In genomic region chr19:18469245-18470107, GRCh38 we compare ENCODE assay signal across 1 cellular context.
TF ChIP-seq lines count a peak whose summit lies in the region.

No MANE protein-coding gene starts in this region.

TF ChIP-seq in K562, 482 proteins besides CTCF, POLR2A, EP300 and RAD21 (continued from another document and continues in another):
- TF ChIP-seq ZNF668 (CRISPR knock-in tag; IDR thresholded peaks at IDR 0.05) (no peak), CGGBP1 (CRISPR knock-in tag; IDR thresholded peaks at IDR 0.05) (no peak), SMARCE1 (IDR thresholded peaks at IDR 0.05) (no peak), U2AF1 (optimal IDR thresholded peaks at IDR 0.05; ENCODE audit: low read depth, low read length) (no peak), SIN3A (IDR thresholded peaks at IDR 0.05; ENCODE audit: borderline replicate concordance in 2 of 2, control insufficient read depth in 1 of 2, low read depth in 2 of 2, low read length in 2 of 2) (no peak), UBTF (IDR thresholded peaks at IDR 0.05; ENCODE audit: borderline replicate concordance in 1 of 2, low read depth in 2 of 2, low read length in 2 of 2) (no peak), PHF20 (IDR thresholded peaks at IDR 0.05; ENCODE audit: partially characterized antibody) (no peak), SIRT6 (IDR thresholded peaks at IDR 0.05; ENCODE audit: low read depth, low read length) (no peak), TAF7 (tag; IDR thresholded peaks at IDR 0.05) (no peak), ZNF143 (CRISPR knock-in tag; IDR thresholded peaks at IDR 0.05) (peak; percentile 5; the same call in 1 of the 2 replicates), CBX1 (IDR thresholded peaks at IDR 0.05; ENCODE audit: low read depth) (no peak), ZC3H8 (IDR thresholded peaks at IDR 0.05) (no peak), ZFP91 (CRISPR knock-in tag; IDR thresholded peaks at IDR 0.05) (no peak), BCOR (IDR thresholded peaks at IDR 0.05) (no peak), E2F8 (IDR thresholded peaks at IDR 0.05; ENCODE audit: low read depth, partially characterized antibody) (no peak), ZNF77 (CRISPR knock-in tag; IDR thresholded peaks at IDR 0.05) (no peak), TOE1 (IDR thresholded peaks at IDR 0.05; ENCODE audit: borderline replicate concordance) (no peak), TOE1 (CRISPR knock-in tag; IDR thresholded peaks at IDR 0.05; ENCODE audit: borderline replicate concordance, low read depth) (no peak), ZNF121 (CRISPR knock-in tag; conservative IDR thresholded peaks at IDR 0.05) (no peak), FOXJ2 (tag; IDR thresholded peaks at IDR 0.05) (no peak), NR2F6 (CRISPR knock-in tag; IDR thresholded peaks at IDR 0.05) (no peak), BCL6 (CRISPR knock-in tag; IDR thresholded peaks at IDR 0.05) (no peak), MCM7 (IDR thresholded peaks at IDR 0.05) (no peak), HMBOX1 (IDR thresholded peaks at IDR 0.05) (no peak), HDAC2 (IDR thresholded peaks at IDR 0.05) (no peak), ZNF212 (CRISPR knock-in tag; IDR thresholded peaks at IDR 0.05) (no peak), SMC3 (conservative IDR thresholded peaks at IDR 0.05; ENCODE audit: insufficient read depth, low read depth, low read length) (peak; percentile 77), MNT (conservative IDR thresholded peaks at IDR 0.05) (no peak), POLR2G (IDR thresholded peaks at IDR 0.05; ENCODE audit: low read depth, low read length) (peak; percentile 47), CREM (IDR thresholded peaks at IDR 0.05; ENCODE audit: low read depth) (0 out of 2 replicates have a peak, but pooled peaks have one; percentile 9), YY1 (IDR thresholded peaks at IDR 0.05; ENCODE audit: borderline replicate concordance in 1 of 3, control insufficient read depth in 1 of 3, extremely low read depth in 1 of 3, insufficient read depth in 3 of 3, insufficient read length in 1 of 3, insufficient replicate concordance in 2 of 3, low read depth in 1 of 3, low read length in 2 of 3) (peak in 1 of 3 experiments; percentile 25), EP400 (IDR thresholded peaks at IDR 0.05) (no peak), RBM15 (IDR thresholded peaks at IDR 0.05; ENCODE audit: insufficient read depth, low read length) (no peak), ZBTB5 (IDR thresholded peaks at IDR 0.05) (no peak), BCLAF1 (IDR thresholded peaks at IDR 0.05; ENCODE audit: borderline replicate concordance in 1 of 2, control insufficient read depth in 1 of 2, low read depth in 2 of 2, low read length in 1 of 2) (no peak), THRAP3 (IDR thresholded peaks at IDR 0.05; ENCODE audit: borderline replicate concordance) (no peak), ATF7 (IDR thresholded peaks at IDR 0.05) (0 out of 2 replicates have a peak, but pooled peaks have one; percentile 9), MAFK (IDR thresholded peaks at IDR 0.05; ENCODE audit: low read length) (no peak), HIVEP1 (CRISPR knock-in tag; IDR thresholded peaks at IDR 0.05) (no peak), SAP30 (IDR thresholded peaks at IDR 0.05; ENCODE audit: borderline replicate concordance, insufficient read depth, low read depth, low read length, poor library complexity, severe bottlenecking) (no peak), ZNF232 (CRISPR knock-in tag; IDR thresholded peaks at IDR 0.05) (no peak), ZNF133 (CRISPR knock-in tag; IDR thresholded peaks at IDR 0.05) (no peak), TCFL5 (CRISPR knock-in tag; conservative IDR thresholded peaks at IDR 0.05) (no peak), HES1 (IDR thresholded peaks at IDR 0.05; ENCODE audit: low read depth) (no peak), KHSRP (IDR thresholded peaks at IDR 0.05) (no peak), ZBTB7A (IDR thresholded peaks at IDR 0.05; ENCODE audit: borderline replicate concordance, control insufficient read depth, low read depth, low read length) (no peak), ZBTB2 (IDR thresholded peaks at IDR 0.05) (no peak), NCOA6 (IDR thresholded peaks at IDR 0.05) (no peak), NCOR1 (IDR thresholded peaks at IDR 0.05) (no peak), SRSF7 (optimal IDR thresholded peaks at IDR 0.05; ENCODE audit: low read depth, low read length) (no peak), CHD2 (IDR thresholded peaks at IDR 0.05; ENCODE audit: low read depth, low read length) (0 out of 2 replicates have a peak, but pooled peaks have one; percentile 26), FOXA3 (CRISPR knock-in tag; conservative IDR thresholded peaks at IDR 0.05 in 1 of 2, IDR thresholded peaks at IDR 0.05 in 1 of 2) (0 out of 4 replicates have a peak, but pooled peaks of 1 of the 2 experiments have one; percentile 14)
